ENCODE assay signal across 8 cellular contexts in genomic region chr6:110039996-110040383, GRCh38.
DNase-seq lines count a peak whose midpoint lies in the region; ATAC-seq and TF ChIP-seq lines count a peak whose summit lies in the region.

No MANE protein-coding gene starts in this region.

- H3K4me3 ChIP-seq in AG09309 (ENCODE audit: control insufficient read depth, low read depth, low read length): peak overlapping the region; percentile 20; the same call in 1 of the 2 replicates

- DNase-seq in AG09309 (ENCODE audit: low read depth) (no peak), NCI-H345 (lab: John Stamatoyannopoulos, UW) (peak; percentile 74), omental fat pad (ENCODE audit: low spot score) (no peak), cortex of kidney (lab: John Stamatoyannopoulos, UW) (no peak)
- peak; percentile 18 for DNase-seq in activated CD8-positive, alpha-beta memory T cell treated with anti-CD3 and anti-CD28 coated beads, Interleukin-2, amount 50 U/mL, for 4 hours

- TF ChIP-seq CTCF in AG09309 (IDR thresholded peaks at IDR 0.05; ENCODE audit: control insufficient read depth, insufficient read depth, low read depth, low read length, missing control alignments): peak; percentile 41
- TF ChIP-seq CTCF in omental fat pad (IDR thresholded peaks at IDR 0.05): no peak

- peak; percentile 35 for ATAC-seq in GM18870 (IDR thresholded peaks at IDR 0.05; ENCODE audit: unreplicated experiment)
- ATAC-seq in HG03139 (IDR thresholded peaks at IDR 0.05; ENCODE audit: unreplicated experiment): peak; percentile 40
- ATAC-seq in esophagus mucosa: peak; percentile 56
- peak; percentile 19 for ATAC-seq in omental fat pad (ENCODE audit: low FRiP score)

Comparison
In these comparisons a context has a peak if more than half of its experiments do, and no peak if none do; other contexts are left out.
1. DNase-seq: peak in NCI-H345 (single experiment) and activated CD8-positive, alpha-beta memory T cell treated with anti-CD3 and anti-CD28 coated beads, Interleukin-2, amount 50 U/mL, for 4 hours (single experiment); none in AG09309 (single experiment), omental fat pad (single experiment) and cortex of kidney (single experiment).
2. Peak in every context shown above with its lines, with median percentiles within 50 percentile points of each other: ATAC-seq.